ENCODE assay signal across 2 cellular contexts in genomic region chr19:48477696-48478338, GRCh38.
TF ChIP-seq lines count a peak whose summit lies in the region.

No MANE protein-coding gene starts in this region.

TF ChIP-seq in SK-N-SH, 30 proteins besides CTCF, POLR2A, EP300 and RAD21 (continued from another document):
- TF ChIP-seq USF1 (IDR thresholded peaks at IDR 0.05; ENCODE audit: borderline replicate concordance, low read depth) (no peak), TAF1 (IDR thresholded peaks at IDR 0.05; ENCODE audit: borderline replicate concordance, low read depth, low read length) (no peak), RCOR1 (IDR thresholded peaks at IDR 0.05; ENCODE audit: low read length) (no peak), TCF12 (IDR thresholded peaks at IDR 0.05) (no peak), ZBTB33 (IDR thresholded peaks at IDR 0.05; ENCODE audit: borderline replicate concordance, low read depth) (no peak), MXI1 (IDR thresholded peaks at IDR 0.05; ENCODE audit: low read depth, low read length) (no peak)
TF ChIP-seq in SK-N-SH: peak in this region for 0.

TF ChIP-seq in SK-N-SH treated with all-trans-retinoic acid at 6 μM for 48 hours, 23 proteins besides CTCF, POLR2A, EP300 and RAD21:
- no peak for TF ChIP-seq TSHZ2 (CRISPR knock-in tag; IDR thresholded peaks at IDR 0.05)
- no peak for TF ChIP-seq ZNF70 (CRISPR knock-in tag; IDR thresholded peaks at IDR 0.05)
- TF ChIP-seq ZNF565 (CRISPR knock-in tag; conservative IDR thresholded peaks at IDR 0.05; ENCODE audit: low read depth): no peak
- TF ChIP-seq PPARA (CRISPR knock-in tag; IDR thresholded peaks at IDR 0.05; ENCODE audit: borderline replicate concordance): no peak
- no peak for TF ChIP-seq CSDC2 (CRISPR knock-in tag; IDR thresholded peaks at IDR 0.05)
- TF ChIP-seq ISL1 (CRISPR knock-in tag; IDR thresholded peaks at IDR 0.05): no peak
- TF ChIP-seq TOX (CRISPR knock-in tag; IDR thresholded peaks at IDR 0.05; ENCODE audit: borderline replicate concordance): no peak
- no peak for TF ChIP-seq ZC3H10 (CRISPR knock-in tag; IDR thresholded peaks at IDR 0.05)
- no peak for TF ChIP-seq CSRNP3 (CRISPR knock-in tag; IDR thresholded peaks at IDR 0.05)
- no peak for TF ChIP-seq POU6F1 (CRISPR knock-in tag; IDR thresholded peaks at IDR 0.05; ENCODE audit: borderline replicate concordance, low read depth)
- no peak for TF ChIP-seq ZFP30 (CRISPR knock-in tag; IDR thresholded peaks at IDR 0.05)
- TF ChIP-seq ESRRG (CRISPR knock-in tag; IDR thresholded peaks at IDR 0.05): no peak
- TF ChIP-seq BACH2 (CRISPR knock-in tag; IDR thresholded peaks at IDR 0.05; ENCODE audit: borderline replicate concordance): no peak
- TF ChIP-seq ZNF8 (CRISPR knock-in tag; IDR thresholded peaks at IDR 0.05): no peak
- no peak for TF ChIP-seq ARNTL (CRISPR knock-in tag; IDR thresholded peaks at IDR 0.05; ENCODE audit: borderline replicate concordance, low read depth)
- TF ChIP-seq PATZ1 (CRISPR knock-in tag; IDR thresholded peaks at IDR 0.05; ENCODE audit: borderline replicate concordance): no peak
